ENCODE assay signal across 1 cellular context in genomic region chr7:2628137-2628482, GRCh38.
TF ChIP-seq lines count a peak whose summit lies in the region.

No MANE protein-coding gene starts in this region.

TF ChIP-seq in HepG2, 621 proteins besides CTCF, POLR2A, EP300 and RAD21 (continued from another document):
- TF ChIP-seq ZNF687 (CRISPR knock-in tag; IDR thresholded peaks at IDR 0.05) (peak; percentile 61), FOXA1 (IDR thresholded peaks at IDR 0.05) (no peak), FOXA1 (CRISPR knock-in tag; IDR thresholded peaks at IDR 0.05) (no peak), ZNF543 (CRISPR knock-in tag; IDR thresholded peaks at IDR 0.05) (peak; percentile 54; the same call in 1 of the 2 replicates), SP5 (CRISPR knock-in tag; IDR thresholded peaks at IDR 0.05; ENCODE audit: borderline replicate concordance, low read depth) (peak; percentile 67)
TF ChIP-seq in HepG2: peak in this region for 59.
